ENCODE assay signal across 1 cellular context in the genomic region with DNA sequence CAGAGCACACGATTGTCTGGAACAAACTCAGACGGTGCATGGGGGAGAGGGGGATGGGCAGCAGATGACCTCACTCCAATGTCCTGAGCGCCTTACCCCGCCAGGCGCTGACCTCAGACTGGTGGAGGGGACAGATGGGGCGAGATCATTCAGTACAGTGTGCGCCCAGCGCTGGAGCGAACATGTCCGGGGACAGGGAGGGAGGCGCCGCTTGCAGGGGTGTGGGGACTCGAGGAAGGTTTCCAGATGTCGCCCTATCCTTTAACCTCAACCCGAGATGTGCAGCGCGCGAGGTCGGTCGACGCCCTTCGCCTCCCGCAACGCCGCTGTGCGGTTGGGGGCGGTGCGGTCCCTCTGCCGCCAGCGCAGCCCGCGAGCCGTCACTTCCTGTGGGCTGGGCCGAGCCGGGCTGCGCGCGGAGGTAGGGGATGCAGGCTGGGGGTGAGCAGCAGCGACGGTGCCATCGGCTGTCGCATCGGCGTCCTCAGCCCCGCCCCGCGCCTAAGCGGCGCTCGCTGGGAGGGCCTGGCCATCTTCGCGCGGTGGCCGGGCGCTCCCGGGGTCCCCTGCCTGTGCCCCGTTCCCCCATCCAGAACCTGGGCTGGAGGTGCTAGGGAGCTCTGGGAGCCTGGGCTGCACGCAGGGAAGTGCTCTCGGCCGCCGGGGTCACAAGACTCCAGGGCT.
TF ChIP-seq lines count a peak whose summit lies in the region.

No MANE protein-coding gene starts in this region.

TF ChIP-seq in HepG2, 621 proteins besides CTCF, POLR2A, EP300 and RAD21 (continued from another document and continues in another):
- TF ChIP-seq FOXO1 (CRISPR knock-in tag; IDR thresholded peaks at IDR 0.05), result peak; percentile 20; the same call in 1 of the 2 replicates
- no peak for TF ChIP-seq ZNF460 (CRISPR knock-in tag; IDR thresholded peaks at IDR 0.05; ENCODE audit: borderline replicate concordance)
- TF ChIP-seq FUBP1 (CRISPR knock-in tag; IDR thresholded peaks at IDR 0.05; ENCODE audit: borderline replicate concordance), result peak; percentile 94; the same call in 1 of the 2 replicates
- peak; percentile 94; the same call in 1 of the 2 replicates for TF ChIP-seq ZNF484 (CRISPR knock-in tag; IDR thresholded peaks at IDR 0.05; ENCODE audit: borderline replicate concordance, low read depth)
- TF ChIP-seq JUN (CRISPR knock-in tag; IDR thresholded peaks at IDR 0.05), result peak; percentile 90
- TF ChIP-seq, protein P1, sequence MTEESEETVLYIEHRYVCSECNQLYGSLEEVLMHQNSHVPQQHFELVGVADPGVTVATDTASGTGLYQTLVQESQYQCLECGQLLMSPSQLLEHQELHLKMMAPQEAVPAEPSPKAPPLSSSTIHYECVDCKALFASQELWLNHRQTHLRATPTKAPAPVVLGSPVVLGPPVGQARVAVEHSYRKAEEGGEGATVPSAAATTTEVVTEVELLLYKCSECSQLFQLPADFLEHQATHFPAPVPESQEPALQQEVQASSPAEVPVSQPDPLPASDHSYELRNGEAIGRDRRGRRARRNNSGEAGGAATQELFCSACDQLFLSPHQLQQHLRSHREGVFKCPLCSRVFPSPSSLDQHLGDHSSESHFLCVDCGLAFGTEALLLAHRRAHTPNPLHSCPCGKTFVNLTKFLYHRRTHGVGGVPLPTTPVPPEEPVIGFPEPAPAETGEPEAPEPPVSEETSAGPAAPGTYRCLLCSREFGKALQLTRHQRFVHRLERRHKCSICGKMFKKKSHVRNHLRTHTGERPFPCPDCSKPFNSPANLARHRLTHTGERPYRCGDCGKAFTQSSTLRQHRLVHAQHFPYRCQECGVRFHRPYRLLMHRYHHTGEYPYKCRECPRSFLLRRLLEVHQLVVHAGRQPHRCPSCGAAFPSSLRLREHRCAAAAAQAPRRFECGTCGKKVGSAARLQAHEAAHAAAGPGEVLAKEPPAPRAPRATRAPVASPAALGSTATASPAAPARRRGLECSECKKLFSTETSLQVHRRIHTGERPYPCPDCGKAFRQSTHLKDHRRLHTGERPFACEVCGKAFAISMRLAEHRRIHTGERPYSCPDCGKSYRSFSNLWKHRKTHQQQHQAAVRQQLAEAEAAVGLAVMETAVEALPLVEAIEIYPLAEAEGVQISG (CRISPR knock-in tag; IDR thresholded peaks at IDR 0.05), result peak; percentile 89
- peak; percentile 74 for TF ChIP-seq ZNF768 (CRISPR knock-in tag; IDR thresholded peaks at IDR 0.05)
- no peak for TF ChIP-seq SP1 (IDR thresholded peaks at IDR 0.05)
- TF ChIP-seq SP1 (CRISPR knock-in tag; IDR thresholded peaks at IDR 0.05), result peak; percentile 79
- peak; percentile 88 for TF ChIP-seq POLR2AphosphoS5 (IDR thresholded peaks at IDR 0.05; ENCODE audit: low read depth, low read length)
- TF ChIP-seq, protein P2, sequence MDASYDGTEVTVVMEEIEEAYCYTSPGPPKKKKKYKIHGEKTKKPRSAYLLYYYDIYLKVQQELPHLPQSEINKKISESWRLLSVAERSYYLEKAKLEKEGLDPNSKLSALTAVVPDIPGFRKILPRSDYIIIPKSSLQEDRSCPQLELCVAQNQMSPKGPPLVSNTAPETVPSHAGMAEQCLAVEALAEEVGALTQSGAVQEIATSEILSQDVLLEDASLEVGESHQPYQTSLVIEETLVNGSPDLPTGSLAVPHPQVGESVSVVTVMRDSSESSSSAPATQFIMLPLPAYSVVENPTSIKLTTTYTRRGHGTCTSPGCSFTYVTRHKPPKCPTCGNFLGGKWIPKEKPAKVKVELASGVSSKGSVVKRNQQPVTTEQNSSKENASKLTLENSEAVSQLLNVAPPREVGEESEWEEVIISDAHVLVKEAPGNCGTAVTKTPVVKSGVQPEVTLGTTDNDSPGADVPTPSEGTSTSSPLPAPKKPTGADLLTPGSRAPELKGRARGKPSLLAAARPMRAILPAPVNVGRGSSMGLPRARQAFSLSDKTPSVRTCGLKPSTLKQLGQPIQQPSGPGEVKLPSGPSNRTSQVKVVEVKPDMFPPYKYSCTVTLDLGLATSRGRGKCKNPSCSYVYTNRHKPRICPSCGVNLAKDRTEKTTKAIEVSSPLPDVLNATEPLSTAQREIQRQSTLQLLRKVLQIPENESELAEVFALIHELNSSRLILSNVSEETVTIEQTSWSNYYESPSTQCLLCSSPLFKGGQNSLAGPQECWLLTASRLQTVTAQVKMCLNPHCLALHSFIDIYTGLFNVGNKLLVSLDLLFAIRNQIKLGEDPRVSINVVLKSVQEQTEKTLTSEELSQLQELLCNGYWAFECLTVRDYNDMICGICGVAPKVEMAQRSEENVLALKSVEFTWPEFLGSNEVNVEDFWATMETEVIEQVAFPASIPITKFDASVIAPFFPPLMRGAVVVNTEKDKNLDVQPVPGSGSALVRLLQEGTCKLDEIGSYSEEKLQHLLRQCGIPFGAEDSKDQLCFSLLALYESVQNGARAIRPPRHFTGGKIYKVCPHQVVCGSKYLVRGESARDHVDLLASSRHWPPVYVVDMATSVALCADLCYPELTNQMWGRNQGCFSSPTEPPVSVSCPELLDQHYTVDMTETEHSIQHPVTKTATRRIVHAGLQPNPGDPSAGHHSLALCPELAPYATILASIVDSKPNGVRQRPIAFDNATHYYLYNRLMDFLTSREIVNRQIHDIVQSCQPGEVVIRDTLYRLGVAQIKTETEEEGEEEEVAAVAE (CRISPR knock-in tag; IDR thresholded peaks at IDR 0.05; ENCODE audit: borderline replicate concordance), result peak; percentile 81
- peak; percentile 80 for TF ChIP-seq HNRNPLL (IDR thresholded peaks at IDR 0.05; ENCODE audit: low read depth, low read length, poor library complexity, severe bottlenecking)
- TF ChIP-seq ZNF556 (CRISPR knock-in tag; IDR thresholded peaks at IDR 0.05; ENCODE audit: borderline replicate concordance), result peak; percentile 91
- TF ChIP-seq, protein P3, sequence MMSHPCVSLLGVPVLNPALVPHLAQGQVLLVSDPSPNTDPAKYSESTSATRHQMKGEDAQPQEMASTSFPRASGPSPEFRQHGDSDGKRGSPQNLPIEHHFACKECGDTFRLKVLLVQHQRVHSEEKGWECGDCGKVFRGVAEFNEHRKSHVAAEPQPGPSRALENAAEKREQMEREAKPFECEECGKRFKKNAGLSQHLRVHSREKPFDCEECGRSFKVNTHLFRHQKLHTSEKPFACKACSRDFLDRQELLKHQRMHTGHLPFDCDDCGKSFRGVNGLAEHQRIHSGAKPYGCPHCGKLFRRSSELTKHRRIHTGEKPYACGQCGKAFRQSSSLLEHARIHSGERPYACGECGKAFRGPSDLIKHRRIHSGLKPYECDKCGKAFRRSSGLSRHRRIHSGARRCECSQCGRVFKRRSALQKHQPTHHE (CRISPR knock-in tag; IDR thresholded peaks at IDR 0.05; ENCODE audit: borderline replicate concordance), result peak; percentile 83
- TF ChIP-seq SAP130 (CRISPR knock-in tag; IDR thresholded peaks at IDR 0.05; ENCODE audit: low read depth), result peak; percentile 88
- peak; percentile 89; the same call in 1 of the 2 replicates for TF ChIP-seq GFI1 (CRISPR knock-in tag; IDR thresholded peaks at IDR 0.05; ENCODE audit: borderline replicate concordance)
- 0 out of 2 replicates have a peak, but pooled peaks have one; percentile 9 for TF ChIP-seq CEBPG (CRISPR knock-in tag; IDR thresholded peaks at IDR 0.05)
- TF ChIP-seq SNAPC2 (CRISPR knock-in tag; IDR thresholded peaks at IDR 0.05), result peak; percentile 55; the same call in 1 of the 2 replicates
- TF ChIP-seq MYNN (CRISPR knock-in tag; IDR thresholded peaks at IDR 0.05; ENCODE audit: low read depth), result peak; percentile 11; the same call in 1 of the 2 replicates
- peak; percentile 93; the same call in 1 of the 2 replicates for TF ChIP-seq ZNF333 (CRISPR knock-in tag; IDR thresholded peaks at IDR 0.05; ENCODE audit: borderline replicate concordance)
- peak; percentile 64; the same call in 1 of the 2 replicates for TF ChIP-seq KMT2B (CRISPR knock-in tag; IDR thresholded peaks at IDR 0.05)
- TF ChIP-seq CREB3 (CRISPR knock-in tag; IDR thresholded peaks at IDR 0.05), result no peak
- no peak; the same call in none of the 2 replicates for TF ChIP-seq PITX1 (CRISPR knock-in tag; IDR thresholded peaks at IDR 0.05)
- 0 out of 2 replicates have a peak, but pooled peaks have one; percentile 13 for TF ChIP-seq ZNF740 (CRISPR knock-in tag; IDR thresholded peaks at IDR 0.05)
- TF ChIP-seq, protein P4, sequence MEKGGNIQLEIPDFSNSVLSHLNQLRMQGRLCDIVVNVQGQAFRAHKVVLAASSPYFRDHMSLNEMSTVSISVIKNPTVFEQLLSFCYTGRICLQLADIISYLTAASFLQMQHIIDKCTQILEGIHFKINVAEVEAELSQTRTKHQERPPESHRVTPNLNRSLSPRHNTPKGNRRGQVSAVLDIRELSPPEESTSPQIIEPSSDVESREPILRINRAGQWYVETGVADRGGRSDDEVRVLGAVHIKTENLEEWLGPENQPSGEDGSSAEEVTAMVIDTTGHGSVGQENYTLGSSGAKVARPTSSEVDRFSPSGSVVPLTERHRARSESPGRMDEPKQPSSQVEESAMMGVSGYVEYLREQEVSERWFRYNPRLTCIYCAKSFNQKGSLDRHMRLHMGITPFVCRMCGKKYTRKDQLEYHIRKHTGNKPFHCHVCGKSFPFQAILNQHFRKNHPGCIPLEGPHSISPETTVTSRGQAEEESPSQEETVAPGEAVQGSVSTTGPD (CRISPR knock-in tag; IDR thresholded peaks at IDR 0.05), result no peak
- no peak; the same call in 1 of the 2 replicates for TF ChIP-seq BORCS8-MEF2B (CRISPR knock-in tag; IDR thresholded peaks at IDR 0.05)
- no peak for TF ChIP-seq ZNF737 (CRISPR knock-in tag; IDR thresholded peaks at IDR 0.05; ENCODE audit: borderline replicate concordance)
- peak; percentile 83 for TF ChIP-seq ZNF235 (CRISPR knock-in tag; IDR thresholded peaks at IDR 0.05; ENCODE audit: borderline replicate concordance)
- TF ChIP-seq ZBTB10 (CRISPR knock-in tag; IDR thresholded peaks at IDR 0.05; ENCODE audit: borderline replicate concordance), result peak; percentile 53; the same call in 1 of the 2 replicates
- TF ChIP-seq, protein P5, sequence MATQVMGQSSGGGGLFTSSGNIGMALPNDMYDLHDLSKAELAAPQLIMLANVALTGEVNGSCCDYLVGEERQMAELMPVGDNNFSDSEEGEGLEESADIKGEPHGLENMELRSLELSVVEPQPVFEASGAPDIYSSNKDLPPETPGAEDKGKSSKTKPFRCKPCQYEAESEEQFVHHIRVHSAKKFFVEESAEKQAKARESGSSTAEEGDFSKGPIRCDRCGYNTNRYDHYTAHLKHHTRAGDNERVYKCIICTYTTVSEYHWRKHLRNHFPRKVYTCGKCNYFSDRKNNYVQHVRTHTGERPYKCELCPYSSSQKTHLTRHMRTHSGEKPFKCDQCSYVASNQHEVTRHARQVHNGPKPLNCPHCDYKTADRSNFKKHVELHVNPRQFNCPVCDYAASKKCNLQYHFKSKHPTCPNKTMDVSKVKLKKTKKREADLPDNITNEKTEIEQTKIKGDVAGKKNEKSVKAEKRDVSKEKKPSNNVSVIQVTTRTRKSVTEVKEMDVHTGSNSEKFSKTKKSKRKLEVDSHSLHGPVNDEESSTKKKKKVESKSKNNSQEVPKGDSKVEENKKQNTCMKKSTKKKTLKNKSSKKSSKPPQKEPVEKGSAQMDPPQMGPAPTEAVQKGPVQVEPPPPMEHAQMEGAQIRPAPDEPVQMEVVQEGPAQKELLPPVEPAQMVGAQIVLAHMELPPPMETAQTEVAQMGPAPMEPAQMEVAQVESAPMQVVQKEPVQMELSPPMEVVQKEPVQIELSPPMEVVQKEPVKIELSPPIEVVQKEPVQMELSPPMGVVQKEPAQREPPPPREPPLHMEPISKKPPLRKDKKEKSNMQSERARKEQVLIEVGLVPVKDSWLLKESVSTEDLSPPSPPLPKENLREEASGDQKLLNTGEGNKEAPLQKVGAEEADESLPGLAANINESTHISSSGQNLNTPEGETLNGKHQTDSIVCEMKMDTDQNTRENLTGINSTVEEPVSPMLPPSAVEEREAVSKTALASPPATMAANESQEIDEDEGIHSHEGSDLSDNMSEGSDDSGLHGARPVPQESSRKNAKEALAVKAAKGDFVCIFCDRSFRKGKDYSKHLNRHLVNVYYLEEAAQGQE (IDR thresholded peaks at IDR 0.05; ENCODE audit: borderline replicate concordance in 1 of 2, low read depth in 1 of 2, low read length in 2 of 2), result peak in 1 of 2 experiments; percentile 17; a peak in 1 of 4 replicates
